ENCODE assay signal across 26 cellular contexts in genomic region chr7:118845787-118846186, GRCh38.
"Had no signal": no experiment of that assay in that cellular context is flagged by ENCODE, and none has a peak within 500 bp of the region (broad histone marks: within the 10 kb centered on the region; RNA-seq: fewer than 3 reads in every experiment).

No MANE protein-coding gene starts in this region.

- H3K36me3 ChIP-seq: adrenal gland, breast epithelium had no signal

- H3K27ac ChIP-seq: adrenal gland, body of pancreas, breast epithelium, PC-9, SK-N-MC had no signal

- H3K27me3 ChIP-seq: adrenal gland, body of pancreas had no signal

- ATAC-seq: activated CD8-positive, alpha-beta T cell treated with anti-CD3 and anti-CD28 coated beads for 36 hours; activated naive CD4-positive, alpha-beta T cell treated with anti-CD3 and anti-CD28 coated beads, Interleukin-2, amount 50 U/mL, for 72 hours; body of pancreas had no signal

- DNase-seq: activated CD4-positive, alpha-beta T cell treated with anti-CD3 and anti-CD28 coated beads, Interleukin-2, amount 10 ng/mL, durations not matched to agents 24 days and 14 days; activated CD4-positive, alpha-beta T cell treated with anti-CD3 and anti-CD28 coated beads, Interleukin-2, amount 50 U/mL, for 4 hours; activated CD8-positive, alpha-beta T cell treated with anti-CD3 and anti-CD28 coated beads for 36 hours; activated gamma-delta T cell; activated naive CD4-positive, alpha-beta T cell treated with anti-CD3 and anti-CD28 coated beads for 36 hours; activated T-cell treated with anti-CD3 and anti-CD28 coated beads, Interleukin-2, amount 50 U/mL, for 1 hour; adrenal gland; body of pancreas; Karpas-422; KBM-7; NCI-H1048; NCI-H1105 treated with DMSO at 0.1 percent for 48 hours; NCI-H1436; NCI-H1694; NCI-H1930; NCI-H345; NCI-H524 treated with DMSO at 0.1 percent for 48 hours; NCI-H748 treated with DMSO at 0.1 percent for 48 hours; NK-92 treated with Interleukin-12 subunit alpha and Interleukin-12 subunit beta, amount 100 ng/mL, for 24 hours; PC-9; Right ventricle myocardium superior; T1000 had no signal

- H3K27ac Mint-ChIP-seq: activated CD4-positive, alpha-beta T cell treated with anti-CD3 and anti-CD28 coated beads, Interleukin-2, amount 10 ng/mL, durations not matched to agents 24 days and 14 days; activated CD8-positive, alpha-beta T cell treated with anti-CD3 and anti-CD28 coated beads for 36 hours; activated naive CD4-positive, alpha-beta T cell treated with anti-CD3 and anti-CD28 coated beads for 36 hours; activated naive CD4-positive, alpha-beta T cell treated with anti-CD3 and anti-CD28 coated beads, Interleukin-2, amount 50 U/mL, for 72 hours; activated T-helper 2 cell treated with anti-CD3 and anti-CD28 coated beads, Interferon-gamma antibody, Interleukin-2, Interleukin-4, amounts not matched to agents 10 μg/mL and 5 μg/mL and 100 μg/mL, durations not matched to agents 14 hours and 24 hours and 36 hours had no signal

- H3K4me3 Mint-ChIP-seq: activated CD4-positive, alpha-beta T cell treated with anti-CD3 and anti-CD28 coated beads, Interleukin-2, amount 10 ng/mL, durations not matched to agents 24 days and 14 days; activated CD8-positive, alpha-beta T cell treated with anti-CD3 and anti-CD28 coated beads for 36 hours; activated naive CD4-positive, alpha-beta T cell treated with anti-CD3 and anti-CD28 coated beads for 36 hours had no signal

- H3K9me3 ChIP-seq: adrenal gland, body of pancreas had no signal

- H3K27me3 Mint-ChIP-seq: activated CD4-positive, alpha-beta T cell treated with anti-CD3 and anti-CD28 coated beads, Interleukin-2, amount 10 ng/mL, durations not matched to agents 24 days and 14 days; activated CD8-positive, alpha-beta T cell treated with anti-CD3 and anti-CD28 coated beads for 36 hours had no signal

- H3K4me3 ChIP-seq: adrenal gland, body of pancreas, breast epithelium, PC-9, SK-N-MC had no signal

- H3K9me3 Mint-ChIP-seq: activated CD4-positive, alpha-beta T cell treated with anti-CD3 and anti-CD28 coated beads, Interleukin-2, amount 10 ng/mL, durations not matched to agents 24 days and 14 days; activated T-helper 2 cell treated with anti-CD3 and anti-CD28 coated beads, Interferon-gamma antibody, Interleukin-2, Interleukin-4, amounts not matched to agents 10 μg/mL and 5 μg/mL and 100 μg/mL, durations not matched to agents 14 hours and 24 hours and 36 hours had no signal

- H3K36me3 Mint-ChIP-seq: activated naive CD4-positive, alpha-beta T cell treated with anti-CD3 and anti-CD28 coated beads, Interleukin-2, amount 50 U/mL, for 72 hours had no signal

- H3K4me1 Mint-ChIP-seq: activated CD4-positive, alpha-beta T cell treated with anti-CD3 and anti-CD28 coated beads, Interleukin-2, amount 10 ng/mL, durations not matched to agents 24 days and 14 days had no signal

- H3K4me1 ChIP-seq: adrenal gland, body of pancreas had no signal
